In genomic region chr10:95502377-95502776, GRCh38 we compare ENCODE assay signal across 20 cellular contexts. TPM values are rescaled to one million over a fixed set of nuclear protein-coding genes. Genes with fewer than 3 reads are reported as not detected.
A peak's percentile ranks its signal among the peaks of the same experiment; 100 is the strongest.
DNase-seq lines count a peak whose midpoint lies in the region; ATAC-seq and TF ChIP-seq lines count a peak whose summit lies in the region.
"Had no signal": no experiment of that assay in that cellular context is flagged by ENCODE, and none has a peak within 500 bp of the region (broad histone marks: within the 10 kb centered on the region; RNA-seq: fewer than 3 reads in every experiment).

No MANE protein-coding gene starts in this region.

- no peak for TF ChIP-seq EP300 in sigmoid colon (IDR thresholded peaks at IDR 0.05)

- H4K20me1 ChIP-seq in GM23248 (ENCODE audit: insufficient read depth) = no peaks in the 10 kb centered on the region
- H4K20me1 ChIP-seq in hepatocyte (ENCODE audit: insufficient read depth, poor library complexity, severe bottlenecking) = no peaks in the 10 kb centered on the region

- H3K27me3 ChIP-seq in GM23248 (replicated peaks; ENCODE audit: insufficient read depth) (no peaks in the 10 kb centered on the region), ascending aorta (no peaks in the 10 kb centered on the region), hepatocyte (no peaks in the 10 kb centered on the region), sigmoid colon (no peaks in the 10 kb centered on the region)
- H3K27me3 ChIP-seq: adrenal gland, spleen had no signal

- no peak for ATAC-seq in HG03196 (IDR thresholded peaks at IDR 0.05; ENCODE audit: unreplicated experiment)
- ATAC-seq: CD8-positive, alpha-beta T cell; natural killer cell had no signal

- H3K9me3 ChIP-seq in GM23248 (ENCODE audit: low read depth) (no peaks in the 10 kb centered on the region), ascending aorta (no peaks in the 10 kb centered on the region), hepatocyte (ENCODE audit: low read depth) (no peaks in the 10 kb centered on the region), sigmoid colon (no peaks in the 10 kb centered on the region)
- H3K9me3 ChIP-seq: adrenal gland, spleen had no signal

- no peak for TF ChIP-seq POLR2A in sigmoid colon (IDR thresholded peaks at IDR 0.05)

- no peak overlapping the region for H3K27ac ChIP-seq in GM23248
- H3K27ac ChIP-seq in ascending aorta = peak overlapping the region; percentile 88 to 92
- H3K27ac ChIP-seq in hepatocyte = peak overlapping the region; percentile 48
- peak overlapping the region; percentile 93 to 98 (median 96) for H3K27ac ChIP-seq in sigmoid colon
- H3K27ac ChIP-seq: spleen had no signal

- peaks cover 6% of the 10 kb centered on the region; the same call in 1 of the 2 replicates for H3F3A ChIP-seq in GM23248 (ENCODE audit: insufficient read depth)

- intact Hi-C loops in ascending aorta (cut with DNase I) (no loop called here), sigmoid colon (cut with DNase I) (loop anchor here (5.0 kb wide), 1 partner anchor 55 kb away; no protein-coding TSS in a partner anchor)

- TF ChIP-seq CTCF in ascending aorta (IDR thresholded peaks at IDR 0.05) (peak in 1 of 3 experiments; percentile 9), hepatocyte (IDR thresholded peaks at IDR 0.05; ENCODE audit: poor library complexity) (no peak), sigmoid colon (IDR thresholded peaks at IDR 0.05) (no peak)

- no peak overlapping the region for H3K9ac ChIP-seq in GM23248

- 0 out of 2 replicates have a peak overlapping the region, but pooled peaks have one; percentile 7 for H2AFZ ChIP-seq in GM23248
- H2AFZ ChIP-seq in hepatocyte = no peak overlapping the region

- H3K79me2 ChIP-seq in GM23248 (ENCODE audit: insufficient read depth) = no peaks in the 10 kb centered on the region
- peaks cover 77% of the 10 kb centered on the region for H3K79me2 ChIP-seq in hepatocyte

- in situ Hi-C loops in GM23248 (cut with MboI) = no loop called here

- H3K4me2 ChIP-seq in GM23248 (ENCODE audit: unreplicated experiment) = no peak overlapping the region
- H3K4me2 ChIP-seq in hepatocyte = no peak overlapping the region

- no peak for DNase-seq in GM23248
- DNase-seq in ascending aorta (ENCODE audit: low spot score in 2 of 2) = peak in 1 of 2 donors; percentile 58
- no peak for DNase-seq in hepatocyte (ENCODE audit: low spot score)
- no peak for DNase-seq in sigmoid colon
- DNase-seq in activated naive CD4-positive, alpha-beta T cell treated with anti-CD3 and anti-CD28 coated beads, Interleukin-2, amount 50 U/mL, for 16 hours = no peak
- DNase-seq in anterior cingulate cortex (lab: John Stamatoyannopoulos, UW) = no peak
- no peak for DNase-seq in NCI-H1694 (lab: John Stamatoyannopoulos, UW)
- DNase-seq: activated CD8-positive, alpha-beta memory T cell treated with anti-CD3 and anti-CD28 coated beads, Interleukin-2, amount 50 U/mL, for 48 hours; activated effector memory CD4-positive, alpha-beta T cell treated with Interleukin-2 at 50 U/mL for 16 hours; adrenal gland; CD8-positive, alpha-beta T cell; DMS79 treated with DMSO at 0.1 percent for 48 hours; hypothalamus; mesenchymal stem cell; natural killer cell; NCI-H1048; NCI-H2081; SHP77 treated with DMSO at 0.1 percent for 48 hours; spleen had no signal

- H3K36me3 ChIP-seq in GM23248 (ENCODE audit: low read depth) (no peaks in the 10 kb centered on the region), ascending aorta (peaks cover 3 to 11% of the 10 kb centered on the region in 2 donors), hepatocyte (replicated peaks; ENCODE audit: insufficient read depth, low read depth) (no peaks in the 10 kb centered on the region), sigmoid colon (peaks cover 0 to 7% (median 0%) of the 10 kb centered on the region in 4 donors)
- H3K36me3 ChIP-seq: adrenal gland, spleen had no signal

- 89 to 100% methylated on average over 1 of the region's 1 CpG for WGBS in GM23248 (ENCODE audit: low coverage in 1 of 2, low lambda C conversion rate in 2 of 2, missing lambda C conversion rate in 2 of 2), 2 experiments
- WGBS in hepatocyte (ENCODE audit: low lambda C conversion rate, missing lambda C conversion rate) = 89% methylated on average over 1 of the region's 1 CpG
- WGBS in sigmoid colon, 2 donors = 93 to 96% methylated on average over 1 of the region's 1 CpG

- peaks cover 8% of the 10 kb centered on the region; the same call in 1 of the 2 replicates for H3K4me1 ChIP-seq in GM23248 (ENCODE audit: insufficient read depth)
- peaks cover 24 to 79% of the 10 kb centered on the region in 2 donors for H3K4me1 ChIP-seq in ascending aorta
- H3K4me1 ChIP-seq in hepatocyte (ENCODE audit: insufficient read depth) = peaks cover 23% of the 10 kb centered on the region
- H3K4me1 ChIP-seq in sigmoid colon = peaks cover 0 to 92% (median 92%) of the 10 kb centered on the region in 4 donors

- H3K4me3 ChIP-seq in GM23248 (no peak overlapping the region), ascending aorta (peak overlapping the region; percentile 2 to 30), hepatocyte (no peak overlapping the region), sigmoid colon (peak overlapping the region in 1 of 4 donors; percentile 10)
- H3K4me3 ChIP-seq: adrenal gland, spleen had no signal

- no peaks in the 10 kb centered on the region for H3K9me2 ChIP-seq in GM23248 (ENCODE audit: insufficient read depth)
- H3K9me2 ChIP-seq in hepatocyte (replicated peaks; ENCODE audit: insufficient read depth) = no peaks in the 10 kb centered on the region

RNA-seq across cellular contexts. Expression of gene SORBS1, which starts 58.8 kb away (rescaled TPM):
- total RNA-seq in GM23248 (2014; rRNA removed; shearing (Covaris generic)) = 0.13 and 1.2 TPM in 2 replicates
- polyA plus RNA-seq in GM23248 (2016; fragmentation: Nextera tagmentation; extraction: Ambion mirVana) (0.65 and 1.3 TPM in 2 replicates), hepatocyte (17.0 and 18.2 TPM in 2 replicates), sigmoid colon (10 to 100 TPM in 2 of 3 donors, 1 to 10 TPM in 1; 8.1 to 56.2 (median 19.2) TPM)
- total RNA-seq in ascending aorta (416 TPM), hepatocyte (33.1 and 40.2 TPM in 2 replicates), sigmoid colon (1,000 to 10,000 TPM in 2 of 4 donors, 100 to 1,000 TPM in 2; 664 to 1,403 (median 979) TPM)

Comparison
In these comparisons a context has a peak if more than half of its experiments do, and no peak if none do; other contexts are left out.
1. H3K4me3 ChIP-seq: peak in ascending aorta (2 of 2); none in GM23248 (single experiment) and hepatocyte (single experiment).
2. RNA of gene SORBS1, which starts 58.8 kb away (total RNA-seq): 664 to 1,403 TPM in sigmoid colon, 416 TPM in ascending aorta (single experiment) and 33.1 to 40.2 TPM in hepatocyte; 0.13 to 1.2 TPM in GM23248; every median in the first group is over 10 times any median in the second.